Comparison of ENCODE assay signal across 28 cellular contexts in the genomic region with DNA sequence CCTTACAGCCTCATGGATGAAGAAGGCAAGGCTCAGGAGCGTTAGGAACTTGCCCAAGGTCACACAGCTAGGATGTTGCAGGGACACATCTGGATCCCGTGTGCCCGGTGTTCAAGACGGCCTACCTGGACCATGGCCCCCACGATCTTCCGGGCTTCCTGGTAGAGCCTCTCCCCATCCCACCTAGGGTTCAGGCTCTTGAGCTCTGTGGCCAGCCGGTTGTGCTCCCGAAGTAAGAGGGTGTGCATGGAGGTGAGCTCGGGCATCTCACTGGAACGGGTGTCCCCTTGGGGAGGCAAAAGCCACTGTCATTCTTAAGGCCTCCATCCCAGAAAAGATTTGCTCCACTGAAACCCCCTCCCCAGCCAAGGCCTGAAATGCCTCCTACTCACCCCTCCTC. TPM values are rescaled to one million over a fixed set of nuclear protein-coding genes. Genes with fewer than 3 reads are reported as not detected.
"Had no signal": no experiment of that assay in that cellular context is flagged by ENCODE, and none has a peak within 500 bp of the region (broad histone marks: within the 10 kb centered on the region; RNA-seq: fewer than 3 reads in every experiment).

No MANE protein-coding gene starts in this region.

- DNase-seq: dermis blood vessel endothelial cell; effector memory CD4-positive, alpha-beta T cell; erythroblast; esophagus squamous epithelium; foreskin melanocyte; glutamatergic neuron; heart right ventricle; hypothalamus; left ventricle myocardium superior; lower lobe of right lung; naive B cell; sigmoid colon; stimulated activated CD4-positive, alpha-beta T cell treated with anti-CD3 and anti-CD28 coated beads, Interleukin-4, amount 100 ng/mL, for 4 hours; stimulated activated naive CD8-positive, alpha-beta T cell treated with anti-CD3 and anti-CD28 coated beads, Interleukin-15, Interleukin-2, amounts not matched to agents 100 U/mL and 50 U/mL, for 24 hours; substantia nigra; testis; tibial artery; uterus had no signal

- H2AFZ ChIP-seq: parathyroid adenoma had no signal

- H3K27me3 ChIP-seq: neutrophil, testis, uterus had no signal

- H3K4me1 ChIP-seq: lower lobe of right lung, parathyroid adenoma, uterus had no signal

- H3K4me3 ChIP-seq: coronary artery, esophagus squamous epithelium, heart right ventricle, lower lobe of right lung, sigmoid colon, testis, tibial artery, uterus had no signal

- H3K9me3 ChIP-seq: esophagus squamous epithelium, heart right ventricle, lower lobe of right lung, neutrophil, sigmoid colon, testis, tibial artery, uterus had no signal

- H3K36me3 ChIP-seq: esophagus squamous epithelium, heart right ventricle, lower lobe of right lung, neutrophil, sigmoid colon, tibial artery, uterus had no signal

- H3K9ac ChIP-seq: parathyroid adenoma had no signal

- ATAC-seq: heart right ventricle; left ventricle myocardium superior; lower lobe of right lung; natural killer cell treated with Interleukin-12 subunit alpha and Interleukin-12 subunit beta and Interleukin-15 and Interleukin-18, amount 100 ng/mL, for 72 hours; stimulated activated memory B cell treated with anti-CD40 and anti-IgM and Interleukin-4, amounts not matched to agents 10 μg/mL and 1 μg/mL and 100 μg/mL, for 72 hours; stimulated activated naive CD8-positive, alpha-beta T cell treated with anti-CD3 and anti-CD28 coated beads, Interleukin-15, Interleukin-2, amounts not matched to agents 100 U/mL and 50 U/mL, for 24 hours had no signal

- H3K27ac ChIP-seq: coronary artery, esophagus squamous epithelium, heart right ventricle, lower lobe of right lung, neutrophil, parathyroid adenoma, sigmoid colon, testis, tibial artery, uterus had no signal

RNA-seq across cellular contexts. Expression of a gene that starts 5.3 kb away (rescaled TPM):
- total RNA-seq: dermis blood vessel endothelial cell; esophagus squamous epithelium; natural killer cell treated with Interleukin-12 subunit alpha and Interleukin-12 subunit beta and Interleukin-15 and Interleukin-18, amount 100 ng/mL, for 72 hours; neural crest cell; progenitor cell of endocrine pancreas had no signal
- polyA plus RNA-seq: keratinocyte had no signal

RNA-seq across cellular contexts. Expression of a gene that starts 37.0 kb away (rescaled TPM):
- total RNA-seq: heart right ventricle; left ventricle myocardium superior; lower lobe of right lung; mononuclear cell; natural killer cell treated with Interleukin-12 subunit alpha and Interleukin-12 subunit beta and Interleukin-15 and Interleukin-18, amount 100 ng/mL, for 72 hours; neural crest cell; progenitor cell of endocrine pancreas; sigmoid colon; skeletal muscle tissue; uterus had no signal
- polyA plus RNA-seq: heart right ventricle, keratinocyte, sigmoid colon had no signal
